Comparison of ENCODE assay signal across 19 cellular contexts in the genomic region with DNA sequence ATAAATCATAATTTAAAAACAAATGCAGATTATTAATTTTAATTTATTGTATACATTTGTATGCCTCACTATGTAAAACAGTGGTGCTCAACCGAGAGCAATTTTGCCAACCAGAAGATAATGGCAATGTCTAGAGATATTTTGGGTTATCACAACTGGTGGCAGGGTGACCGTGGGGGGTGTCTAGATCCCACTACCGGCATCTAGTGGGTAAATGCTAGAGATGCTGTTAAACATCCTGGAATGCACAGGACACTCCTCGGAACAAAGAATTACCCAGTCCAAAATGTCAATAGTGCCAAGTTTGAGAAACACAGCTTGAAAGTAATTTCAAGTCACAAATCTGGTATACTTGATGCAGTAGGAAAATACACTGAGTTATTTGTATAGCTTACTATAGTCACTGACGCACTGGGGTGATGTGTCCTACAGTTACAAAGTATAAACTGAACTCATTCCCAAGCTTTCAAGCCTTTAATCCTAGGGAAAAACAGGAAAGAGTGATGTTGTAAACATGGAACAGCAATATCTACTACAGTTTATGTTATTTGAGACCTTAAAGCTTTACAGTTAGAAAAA.
"Had no signal": no experiment of that assay in that cellular context is flagged by ENCODE, and none has a peak within 500 bp of the region (broad histone marks: within the 10 kb centered on the region; RNA-seq: fewer than 3 reads in every experiment).

No MANE protein-coding gene starts in this region.

- H3K4me3 Mint-ChIP-seq: memory B cell, nephron, T-helper 17 cell had no signal

- DNase-seq: activated effector memory CD4-positive, alpha-beta T cell treated with Interleukin-2 at 50 U/mL for 16 hours; activated T-cell treated with anti-CD3 and anti-CD28 coated beads, Interleukin-2, amount 50 U/mL, for 1 hour; amygdala; foreskin fibroblast; islet precursor cell; left lung; occipital lobe; psoas muscle; stimulated activated CD4-positive, alpha-beta T cell treated with anti-CD3 and anti-CD28 coated beads, Interleukin-2, amount 100 ng/mL, for 48 hours; stimulated activated CD8-positive, alpha-beta memory T cell treated with anti-CD3 and anti-CD28 coated beads, Interleukin-4, amount 100 ng/mL, for 48 hours; stimulated activated naive CD8-positive, alpha-beta T cell treated with anti-CD3 and anti-CD28 coated beads, Interleukin-15, Interleukin-2, amounts not matched to agents 100 U/mL and 50 U/mL, for 24 hours; T-helper 17 cell; upper lobe of left lung had no signal

- H3K27ac ChIP-seq: breast epithelium, left lung, psoas muscle, suprapubic skin, upper lobe of left lung had no signal

- H3K27me3 ChIP-seq: breast epithelium, left lung, suprapubic skin, upper lobe of left lung had no signal

- H3K9me3 ChIP-seq: breast epithelium, left lung, psoas muscle, suprapubic skin, upper lobe of left lung had no signal

- H3K36me3 Mint-ChIP-seq: memory B cell had no signal

- ATAC-seq: activated naive CD4-positive, alpha-beta T cell treated with anti-CD3 and anti-CD28 coated beads, Interleukin-2, amount 50 U/mL, for 72 hours; left lung; psoas muscle; sciatic nerve; stimulated activated naive CD8-positive, alpha-beta T cell treated with anti-CD3 and anti-CD28 coated beads, Interleukin-15, Interleukin-2, amounts not matched to agents 100 U/mL and 50 U/mL, for 24 hours; T-helper 17 cell had no signal

- H3K4me1 Mint-ChIP-seq: memory B cell, nephron had no signal

- H3K4me1 ChIP-seq: breast epithelium, left lung, psoas muscle, suprapubic skin, upper lobe of left lung had no signal

- H3K27me3 Mint-ChIP-seq: memory B cell, T-helper 17 cell had no signal

- H3K4me3 ChIP-seq: breast epithelium, left lung, psoas muscle, suprapubic skin, upper lobe of left lung had no signal

- H3K9me3 Mint-ChIP-seq: activated naive CD4-positive, alpha-beta T cell treated with anti-CD3 and anti-CD28 coated beads, Interleukin-2, amount 50 U/mL, for 72 hours; memory B cell; nephron had no signal

- H3K27ac Mint-ChIP-seq: activated naive CD4-positive, alpha-beta T cell treated with anti-CD3 and anti-CD28 coated beads, Interleukin-2, amount 50 U/mL, for 72 hours; memory B cell; nephron; T-helper 17 cell had no signal

- H3K36me3 ChIP-seq: breast epithelium, left lung, suprapubic skin, upper lobe of left lung had no signal
